1 cellular context compared by ENCODE assay signal in the genomic region with DNA sequence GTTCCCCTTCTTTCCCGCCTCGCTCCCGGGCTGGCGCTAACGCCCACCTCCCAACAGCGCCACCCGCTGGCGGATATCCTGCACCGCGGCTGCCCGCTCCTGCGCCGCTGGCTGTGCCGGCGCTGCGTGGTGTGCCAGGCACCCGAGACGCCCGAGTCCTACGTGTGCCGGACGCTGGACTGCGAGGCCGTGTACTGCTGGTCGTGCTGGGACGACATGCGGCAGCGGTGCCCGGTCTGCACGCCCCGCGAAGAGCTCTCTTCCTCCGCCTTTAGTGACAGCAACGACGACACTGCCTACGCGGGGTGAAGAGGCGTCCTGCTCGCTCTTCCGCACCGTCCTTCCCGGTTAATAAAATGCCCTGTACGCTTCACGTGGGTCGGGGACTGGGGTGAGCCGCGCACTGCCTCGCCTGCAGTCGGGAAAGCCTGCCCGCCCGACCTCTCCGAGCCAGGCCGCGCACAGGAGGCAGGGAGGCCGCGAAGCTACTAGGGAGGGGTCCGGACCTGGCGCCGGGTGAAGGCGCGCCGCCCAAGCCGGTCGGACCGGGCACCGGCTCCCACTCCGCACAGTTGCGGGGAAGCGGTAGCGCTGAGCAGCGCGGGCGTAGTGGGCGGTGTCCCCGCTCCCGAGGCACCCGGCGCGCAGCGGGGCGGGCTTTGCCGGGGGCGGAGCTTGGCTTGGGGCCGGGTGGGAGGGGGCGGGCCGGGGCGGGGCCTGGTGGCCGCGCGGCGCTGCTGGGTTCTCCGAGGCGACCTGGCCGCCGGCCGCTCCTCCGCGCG.
TF ChIP-seq lines count a peak whose summit lies in the region.

A gene with protein sequence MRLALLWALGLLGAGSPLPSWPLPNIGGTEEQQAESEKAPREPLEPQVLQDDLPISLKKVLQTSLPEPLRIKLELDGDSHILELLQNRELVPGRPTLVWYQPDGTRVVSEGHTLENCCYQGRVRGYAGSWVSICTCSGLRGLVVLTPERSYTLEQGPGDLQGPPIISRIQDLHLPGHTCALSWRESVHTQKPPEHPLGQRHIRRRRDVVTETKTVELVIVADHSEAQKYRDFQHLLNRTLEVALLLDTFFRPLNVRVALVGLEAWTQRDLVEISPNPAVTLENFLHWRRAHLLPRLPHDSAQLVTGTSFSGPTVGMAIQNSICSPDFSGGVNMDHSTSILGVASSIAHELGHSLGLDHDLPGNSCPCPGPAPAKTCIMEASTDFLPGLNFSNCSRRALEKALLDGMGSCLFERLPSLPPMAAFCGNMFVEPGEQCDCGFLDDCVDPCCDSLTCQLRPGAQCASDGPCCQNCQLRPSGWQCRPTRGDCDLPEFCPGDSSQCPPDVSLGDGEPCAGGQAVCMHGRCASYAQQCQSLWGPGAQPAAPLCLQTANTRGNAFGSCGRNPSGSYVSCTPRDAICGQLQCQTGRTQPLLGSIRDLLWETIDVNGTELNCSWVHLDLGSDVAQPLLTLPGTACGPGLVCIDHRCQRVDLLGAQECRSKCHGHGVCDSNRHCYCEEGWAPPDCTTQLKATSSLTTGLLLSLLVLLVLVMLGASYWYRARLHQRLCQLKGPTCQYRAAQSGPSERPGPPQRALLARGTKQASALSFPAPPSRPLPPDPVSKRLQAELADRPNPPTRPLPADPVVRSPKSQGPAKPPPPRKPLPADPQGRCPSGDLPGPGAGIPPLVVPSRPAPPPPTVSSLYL (plus strand): TSS at position 757 of the 782 bp plus-strand sequence. CDS start 71 bp downstream, outside the sequence.

TF ChIP-seq in HEK293, 187 proteins besides CTCF, POLR2A, EP300 and RAD21 (continued from another document):
- TF ChIP-seq, protein P1, sequence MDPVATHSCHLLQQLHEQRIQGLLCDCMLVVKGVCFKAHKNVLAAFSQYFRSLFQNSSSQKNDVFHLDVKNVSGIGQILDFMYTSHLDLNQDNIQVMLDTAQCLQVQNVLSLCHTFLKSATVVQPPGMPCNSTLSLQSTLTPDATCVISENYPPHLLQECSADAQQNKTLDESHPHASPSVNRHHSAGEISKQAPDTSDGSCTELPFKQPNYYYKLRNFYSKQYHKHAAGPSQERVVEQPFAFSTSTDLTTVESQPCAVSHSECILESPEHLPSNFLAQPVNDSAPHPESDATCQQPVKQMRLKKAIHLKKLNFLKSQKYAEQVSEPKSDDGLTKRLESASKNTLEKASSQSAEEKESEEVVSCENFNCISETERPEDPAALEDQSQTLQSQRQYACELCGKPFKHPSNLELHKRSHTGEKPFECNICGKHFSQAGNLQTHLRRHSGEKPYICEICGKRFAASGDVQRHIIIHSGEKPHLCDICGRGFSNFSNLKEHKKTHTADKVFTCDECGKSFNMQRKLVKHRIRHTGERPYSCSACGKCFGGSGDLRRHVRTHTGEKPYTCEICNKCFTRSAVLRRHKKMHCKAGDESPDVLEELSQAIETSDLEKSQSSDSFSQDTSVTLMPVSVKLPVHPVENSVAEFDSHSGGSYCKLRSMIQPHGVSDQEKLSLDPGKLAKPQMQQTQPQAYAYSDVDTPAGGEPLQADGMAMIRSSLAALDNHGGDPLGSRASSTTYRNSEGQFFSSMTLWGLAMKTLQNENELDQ (tag by site-specific recombination; IDR thresholded peaks at IDR 0.05; ENCODE audit: low read depth): no peak
- TF ChIP-seq ZNF239 (tag by site-specific recombination; IDR thresholded peaks at IDR 0.05) (no peak), ZBTB8A (tag by site-specific recombination; IDR thresholded peaks at IDR 0.05) (peak; percentile 92), ZNF600 (tag by site-specific recombination; IDR thresholded peaks at IDR 0.05) (peak; percentile 100), BCL11A (tag by site-specific recombination; IDR thresholded peaks at IDR 0.05; ENCODE audit: low read depth) (peak; percentile 88), ZNF629 (tag by site-specific recombination; IDR thresholded peaks at IDR 0.05) (peak; percentile 71), ZNF184 (tag by site-specific recombination; IDR thresholded peaks at IDR 0.05) (no peak), ZNF24 (tag by site-specific recombination; IDR thresholded peaks at IDR 0.05) (peak; percentile 42; the same call in 1 of the 2 replicates), ZNF544 (tag by site-specific recombination; IDR thresholded peaks at IDR 0.05) (no peak), ZNF707 (tag by site-specific recombination; IDR thresholded peaks at IDR 0.05) (no peak), ZNF175 (tag by site-specific recombination; IDR thresholded peaks at IDR 0.05) (no peak), ZBTB17 (tag by site-specific recombination; IDR thresholded peaks at IDR 0.05) (peak; percentile 94), REPIN1 (tag by site-specific recombination; IDR thresholded peaks at IDR 0.05; ENCODE audit: low read depth) (no peak)
- TF ChIP-seq, protein P2, sequence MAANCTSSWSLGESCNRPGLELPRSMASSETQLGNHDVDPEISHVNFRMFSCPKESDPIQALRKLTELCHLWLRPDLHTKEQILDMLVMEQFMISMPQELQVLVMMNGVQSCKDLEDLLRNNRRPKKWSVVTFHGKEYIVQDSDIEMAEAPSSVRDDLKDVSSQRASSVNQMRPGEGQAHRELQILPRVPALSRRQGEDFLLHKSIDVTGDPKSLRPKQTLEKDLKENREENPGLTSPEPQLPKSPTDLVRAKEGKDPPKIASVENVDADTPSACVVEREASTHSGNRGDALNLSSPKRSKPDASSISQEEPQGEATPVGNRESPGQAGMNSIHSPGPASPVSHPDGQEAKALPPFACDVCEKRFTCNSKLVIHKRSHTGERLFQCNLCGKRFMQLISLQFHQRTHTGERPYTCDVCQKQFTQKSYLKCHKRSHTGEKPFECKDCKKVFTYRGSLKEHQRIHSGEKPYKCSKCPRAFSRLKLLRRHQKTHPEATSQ (tag by site-specific recombination; IDR thresholded peaks at IDR 0.05): peak; percentile 14; the same call in 1 of the 2 replicates
- TF ChIP-seq, protein P3, sequence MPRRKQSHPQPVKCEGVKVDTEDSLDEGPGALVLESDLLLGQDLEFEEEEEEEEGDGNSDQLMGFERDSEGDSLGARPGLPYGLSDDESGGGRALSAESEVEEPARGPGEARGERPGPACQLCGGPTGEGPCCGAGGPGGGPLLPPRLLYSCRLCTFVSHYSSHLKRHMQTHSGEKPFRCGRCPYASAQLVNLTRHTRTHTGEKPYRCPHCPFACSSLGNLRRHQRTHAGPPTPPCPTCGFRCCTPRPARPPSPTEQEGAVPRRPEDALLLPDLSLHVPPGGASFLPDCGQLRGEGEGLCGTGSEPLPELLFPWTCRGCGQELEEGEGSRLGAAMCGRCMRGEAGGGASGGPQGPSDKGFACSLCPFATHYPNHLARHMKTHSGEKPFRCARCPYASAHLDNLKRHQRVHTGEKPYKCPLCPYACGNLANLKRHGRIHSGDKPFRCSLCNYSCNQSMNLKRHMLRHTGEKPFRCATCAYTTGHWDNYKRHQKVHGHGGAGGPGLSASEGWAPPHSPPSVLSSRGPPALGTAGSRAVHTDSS (tag by site-specific recombination; IDR thresholded peaks at IDR 0.05): no peak
- TF ChIP-seq, protein P4, sequence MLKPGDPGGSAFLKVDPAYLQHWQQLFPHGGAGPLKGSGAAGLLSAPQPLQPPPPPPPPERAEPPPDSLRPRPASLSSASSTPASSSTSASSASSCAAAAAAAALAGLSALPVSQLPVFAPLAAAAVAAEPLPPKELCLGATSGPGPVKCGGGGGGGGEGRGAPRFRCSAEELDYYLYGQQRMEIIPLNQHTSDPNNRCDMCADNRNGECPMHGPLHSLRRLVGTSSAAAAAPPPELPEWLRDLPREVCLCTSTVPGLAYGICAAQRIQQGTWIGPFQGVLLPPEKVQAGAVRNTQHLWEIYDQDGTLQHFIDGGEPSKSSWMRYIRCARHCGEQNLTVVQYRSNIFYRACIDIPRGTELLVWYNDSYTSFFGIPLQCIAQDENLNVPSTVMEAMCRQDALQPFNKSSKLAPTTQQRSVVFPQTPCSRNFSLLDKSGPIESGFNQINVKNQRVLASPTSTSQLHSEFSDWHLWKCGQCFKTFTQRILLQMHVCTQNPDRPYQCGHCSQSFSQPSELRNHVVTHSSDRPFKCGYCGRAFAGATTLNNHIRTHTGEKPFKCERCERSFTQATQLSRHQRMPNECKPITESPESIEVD (tag by site-specific recombination; IDR thresholded peaks at IDR 0.05): no peak; the same call in 1 of the 2 replicates
- TF ChIP-seq, protein P5, sequence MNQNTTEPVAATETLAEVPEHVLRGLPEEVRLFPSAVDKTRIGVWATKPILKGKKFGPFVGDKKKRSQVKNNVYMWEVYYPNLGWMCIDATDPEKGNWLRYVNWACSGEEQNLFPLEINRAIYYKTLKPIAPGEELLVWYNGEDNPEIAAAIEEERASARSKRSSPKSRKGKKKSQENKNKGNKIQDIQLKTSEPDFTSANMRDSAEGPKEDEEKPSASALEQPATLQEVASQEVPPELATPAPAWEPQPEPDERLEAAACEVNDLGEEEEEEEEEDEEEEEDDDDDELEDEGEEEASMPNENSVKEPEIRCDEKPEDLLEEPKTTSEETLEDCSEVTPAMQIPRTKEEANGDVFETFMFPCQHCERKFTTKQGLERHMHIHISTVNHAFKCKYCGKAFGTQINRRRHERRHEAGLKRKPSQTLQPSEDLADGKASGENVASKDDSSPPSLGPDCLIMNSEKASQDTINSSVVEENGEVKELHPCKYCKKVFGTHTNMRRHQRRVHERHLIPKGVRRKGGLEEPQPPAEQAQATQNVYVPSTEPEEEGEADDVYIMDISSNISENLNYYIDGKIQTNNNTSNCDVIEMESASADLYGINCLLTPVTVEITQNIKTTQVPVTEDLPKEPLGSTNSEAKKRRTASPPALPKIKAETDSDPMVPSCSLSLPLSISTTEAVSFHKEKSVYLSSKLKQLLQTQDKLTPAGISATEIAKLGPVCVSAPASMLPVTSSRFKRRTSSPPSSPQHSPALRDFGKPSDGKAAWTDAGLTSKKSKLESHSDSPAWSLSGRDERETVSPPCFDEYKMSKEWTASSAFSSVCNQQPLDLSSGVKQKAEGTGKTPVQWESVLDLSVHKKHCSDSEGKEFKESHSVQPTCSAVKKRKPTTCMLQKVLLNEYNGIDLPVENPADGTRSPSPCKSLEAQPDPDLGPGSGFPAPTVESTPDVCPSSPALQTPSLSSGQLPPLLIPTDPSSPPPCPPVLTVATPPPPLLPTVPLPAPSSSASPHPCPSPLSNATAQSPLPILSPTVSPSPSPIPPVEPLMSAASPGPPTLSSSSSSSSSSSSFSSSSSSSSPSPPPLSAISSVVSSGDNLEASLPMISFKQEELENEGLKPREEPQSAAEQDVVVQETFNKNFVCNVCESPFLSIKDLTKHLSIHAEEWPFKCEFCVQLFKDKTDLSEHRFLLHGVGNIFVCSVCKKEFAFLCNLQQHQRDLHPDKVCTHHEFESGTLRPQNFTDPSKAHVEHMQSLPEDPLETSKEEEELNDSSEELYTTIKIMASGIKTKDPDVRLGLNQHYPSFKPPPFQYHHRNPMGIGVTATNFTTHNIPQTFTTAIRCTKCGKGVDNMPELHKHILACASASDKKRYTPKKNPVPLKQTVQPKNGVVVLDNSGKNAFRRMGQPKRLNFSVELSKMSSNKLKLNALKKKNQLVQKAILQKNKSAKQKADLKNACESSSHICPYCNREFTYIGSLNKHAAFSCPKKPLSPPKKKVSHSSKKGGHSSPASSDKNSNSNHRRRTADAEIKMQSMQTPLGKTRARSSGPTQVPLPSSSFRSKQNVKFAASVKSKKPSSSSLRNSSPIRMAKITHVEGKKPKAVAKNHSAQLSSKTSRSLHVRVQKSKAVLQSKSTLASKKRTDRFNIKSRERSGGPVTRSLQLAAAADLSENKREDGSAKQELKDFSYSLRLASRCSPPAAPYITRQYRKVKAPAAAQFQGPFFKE (tag by site-specific recombination; IDR thresholded peaks at IDR 0.05; ENCODE audit: borderline replicate concordance): peak; percentile 88; the same call in 1 of the 2 replicates
- TF ChIP-seq, protein P6, sequence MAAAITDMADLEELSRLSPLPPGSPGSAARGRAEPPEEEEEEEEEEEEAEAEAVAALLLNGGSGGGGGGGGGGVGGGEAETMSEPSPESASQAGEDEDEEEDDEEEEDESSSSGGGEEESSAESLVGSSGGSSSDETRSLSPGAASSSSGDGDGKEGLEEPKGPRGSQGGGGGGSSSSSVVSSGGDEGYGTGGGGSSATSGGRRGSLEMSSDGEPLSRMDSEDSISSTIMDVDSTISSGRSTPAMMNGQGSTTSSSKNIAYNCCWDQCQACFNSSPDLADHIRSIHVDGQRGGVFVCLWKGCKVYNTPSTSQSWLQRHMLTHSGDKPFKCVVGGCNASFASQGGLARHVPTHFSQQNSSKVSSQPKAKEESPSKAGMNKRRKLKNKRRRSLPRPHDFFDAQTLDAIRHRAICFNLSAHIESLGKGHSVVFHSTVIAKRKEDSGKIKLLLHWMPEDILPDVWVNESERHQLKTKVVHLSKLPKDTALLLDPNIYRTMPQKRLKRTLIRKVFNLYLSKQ (tag by site-specific recombination; IDR thresholded peaks at IDR 0.05; ENCODE audit: borderline replicate concordance): no peak
TF ChIP-seq in HEK293: peak in this region for 72.
